ENCODE assay signal across 8 cellular contexts in genomic region chr6:155530219-155530834, GRCh38.
DNase-seq lines count a peak whose midpoint lies in the region; ATAC-seq, FAIRE-seq and TF ChIP-seq lines count a peak whose summit lies in the region.

No MANE protein-coding gene starts in this region.

- H3K9me3 ChIP-seq in Loucy (ENCODE audit: insufficient read depth, low read depth, low read length) (no peaks in the 10 kb centered on the region), adipocyte (ENCODE audit: control insufficient read depth, low read length) (peaks cover 7% of the 10 kb centered on the region), kidney (ENCODE audit: control insufficient read depth in 1 of 2, low read length in 2 of 2) (peaks cover 0 to 2% of the 10 kb centered on the region in 2 donors)

- H3K27ac ChIP-seq in kidney (ENCODE audit: low read depth in 2 of 2, low read length in 2 of 2) = no peak overlapping the region

- H3K79me2 ChIP-seq in Loucy (ENCODE audit: insufficient read depth, low read length) = no peaks in the 10 kb centered on the region

- TF ChIP-seq CTCF in Loucy (conservative IDR thresholded peaks at IDR 0.05; ENCODE audit: low read length) (peak; percentile 80), kidney (IDR thresholded peaks at IDR 0.05; ENCODE audit: borderline replicate concordance, extremely low read depth, insufficient read depth) (peak; percentile 44)

- DNase-seq in activated CD4-positive, CD25-positive, alpha-beta regulatory T cell treated with anti-CD3 and anti-CD28 coated beads, Interleukin-2, amount 50 U/mL, for 72 hours = no peak
- DNase-seq in adipocyte (ENCODE audit: low read depth) = peak; percentile 74
- no peak for DNase-seq in kidney
- DNase-seq in cerebellum (ENCODE audit: low spot score) = no peak
- DNase-seq in NCI-H2196 (lab: John Stamatoyannopoulos, UW; ENCODE audit: unreplicated experiment) = no peak

- no peak overlapping the region for H2AFZ ChIP-seq in Loucy (ENCODE audit: low read length)

- H3K36me3 ChIP-seq in Loucy (ENCODE audit: insufficient read depth, low read length) (no peaks in the 10 kb centered on the region), adipocyte (ENCODE audit: control insufficient read depth, insufficient read depth, low read length, severe bottlenecking) (no peaks in the 10 kb centered on the region), kidney (ENCODE audit: control insufficient read depth in 1 of 2, insufficient read depth in 2 of 2, low read length in 2 of 2) (no peaks in the 10 kb centered on the region)

- H4K20me1 ChIP-seq in Loucy (ENCODE audit: insufficient read depth, low read length, poor library complexity, severe bottlenecking) = no peaks in the 10 kb centered on the region

- FAIRE-seq in kidney (lab: Jason Lieb, UNC) = peak; percentile 91

- H3K27me3 ChIP-seq in Loucy (ENCODE audit: insufficient read depth, low read length, poor library complexity, severe bottlenecking) (no peaks in the 10 kb centered on the region), adipocyte (replicated peaks; ENCODE audit: control insufficient read depth, insufficient read depth, low read length) (no peaks in the 10 kb centered on the region)

- no peaks in the 10 kb centered on the region for H3F3A ChIP-seq in Loucy (ENCODE audit: low read depth)

- H3K4me2 ChIP-seq in Loucy (ENCODE audit: low read depth, low read length, poor library complexity, severe bottlenecking) = no peak overlapping the region

- intact Hi-C loops in kidney (cut with DNase I) = no loop called here

- H3K4me1 ChIP-seq in Loucy (ENCODE audit: insufficient read depth, low read length, poor library complexity, severe bottlenecking) = peaks cover 11% of the 10 kb centered on the region
- peaks cover 18% of the 10 kb centered on the region for H3K4me1 ChIP-seq in adipocyte (ENCODE audit: control insufficient read depth, insufficient read depth, low read length)
- H3K4me1 ChIP-seq in kidney (ENCODE audit: control insufficient read depth in 1 of 2, insufficient read depth in 1 of 2, low read depth in 1 of 2, low read length in 2 of 2) = no peaks in the 10 kb centered on the region

- peak; percentile 45 to 63 for ATAC-seq in activated CD4-positive, CD25-positive, alpha-beta regulatory T cell treated with anti-CD3 and anti-CD28 coated beads, Interleukin-2, amount 50 U/mL, for 24 hours
- ATAC-seq in GM21423 (IDR thresholded peaks at IDR 0.05; ENCODE audit: unreplicated experiment) = peak; percentile 69

- H3K4me3 ChIP-seq in Loucy (ENCODE audit: low read length, poor library complexity, severe bottlenecking) = no peak overlapping the region
- no peak overlapping the region for H3K4me3 ChIP-seq in adipocyte (ENCODE audit: low read length)
- H3K4me3 ChIP-seq in kidney (ENCODE audit: low read length in 2 of 2) = no peak overlapping the region

- H3K9ac ChIP-seq in Loucy (ENCODE audit: low read depth, low read length, poor library complexity, severe bottlenecking) (no peak overlapping the region), adipocyte (ENCODE audit: low read length) (peak overlapping the region; percentile 31), kidney (ENCODE audit: low read length in 2 of 2) (no peak overlapping the region)

- no peaks in the 10 kb centered on the region for H3K9me2 ChIP-seq in Loucy (replicated peaks; ENCODE audit: low read depth, low read length)
